ENCODE assay signal across 13 cellular contexts in genomic region chr1:8371372-8371991, GRCh38. TPM values are rescaled to one million over a fixed set of nuclear protein-coding genes. Genes with fewer than 3 reads are reported as not detected.
DNase-seq lines count a peak whose midpoint lies in the region; ATAC-seq lines count a peak whose summit lies in the region.
"Had no signal": no experiment of that assay in that cellular context is flagged by ENCODE, and none has a peak within 500 bp of the region (broad histone marks: within the 10 kb centered on the region; RNA-seq: fewer than 3 reads in every experiment).

No MANE protein-coding gene starts in this region.

- no peaks in the 10 kb centered on the region for H3K27me3 ChIP-seq in CD4-positive, CD25-positive, alpha-beta regulatory T cell (ENCODE audit: control insufficient read depth, insufficient read depth, low read length)
- no peaks in the 10 kb centered on the region for H3K27me3 ChIP-seq in iPS-20b (ENCODE audit: insufficient read depth, low read length)
- H3K27me3 ChIP-seq in skeletal muscle tissue (ENCODE audit: control insufficient read depth in 3 of 3, insufficient read depth in 3 of 3, low read length in 3 of 3) = no peaks in the 10 kb centered on the region
- H3K27me3 ChIP-seq: colonic mucosa, SJCRH30 had no signal

- peaks cover 45% of the 10 kb centered on the region for H3K36me3 ChIP-seq in CD4-positive, CD25-positive, alpha-beta regulatory T cell (ENCODE audit: control insufficient read depth, insufficient read depth, low read length)
- H3K36me3 ChIP-seq in iPS-20b (ENCODE audit: insufficient read depth, low read depth, low read length) (peaks cover 11% of the 10 kb centered on the region; the same call in 1 of the 2 replicates), skeletal muscle tissue (ENCODE audit: control insufficient read depth in 3 of 3, insufficient read depth in 3 of 3, low read length in 3 of 3) (peaks cover 0 to under 1% (median 0%) of the 10 kb centered on the region in 3 donors)
- H3K36me3 ChIP-seq: colonic mucosa had no signal

- H3K36me3 Mint-ChIP-seq in CD4-positive, CD25-positive, alpha-beta regulatory T cell = peaks cover 22% of the 10 kb centered on the region
- peaks cover 79% of the 10 kb centered on the region for H3K36me3 Mint-ChIP-seq in activated T-helper 17 cell treated with anti-CD3 and anti-CD28 coated beads, Interleukin-2, amount 50 U/mL, for 72 hours (ENCODE audit: low read depth)
- H3K36me3 Mint-ChIP-seq: activated CD8-positive, alpha-beta memory T cell treated with anti-CD3 and anti-CD28 coated beads, Interleukin-2, amount 10 ng/mL, durations not matched to agents 7 days and 5 days had no signal

- DNase-seq in CD4-positive, CD25-positive, alpha-beta regulatory T cell = no peak
- no peak for DNase-seq in activated CD8-positive, alpha-beta memory T cell treated with anti-CD3 and anti-CD28 coated beads for 24 hours
- DNase-seq in GDM1 (lab: John Stamatoyannopoulos, UW) = no peak
- DNase-seq: activated CD8-positive, alpha-beta memory T cell treated with anti-CD3 and anti-CD28 coated beads, Interleukin-2, amount 10 ng/mL, durations not matched to agents 7 days and 5 days; colonic mucosa; stimulated activated naive CD4-positive, alpha-beta T cell treated with Interleukin-2 at 50 U/mL for 16 hours had no signal

- peaks cover 17 to 77% (median 50%) of the 10 kb centered on the region in 4 donors for H3K4me1 Mint-ChIP-seq in CD4-positive, CD25-positive, alpha-beta regulatory T cell
- peaks cover 40% of the 10 kb centered on the region for H3K4me1 Mint-ChIP-seq in activated T-helper 17 cell treated with anti-CD3 and anti-CD28 coated beads, Interleukin-2, amount 50 U/mL, for 72 hours

- H3K27me3 Mint-ChIP-seq in CD4-positive, CD25-positive, alpha-beta regulatory T cell = no peaks in the 10 kb centered on the region
- no peaks in the 10 kb centered on the region for H3K27me3 Mint-ChIP-seq in activated T-helper 17 cell treated with anti-CD3 and anti-CD28 coated beads, Interleukin-2, amount 50 U/mL, for 72 hours
- H3K27me3 Mint-ChIP-seq: activated CD8-positive, alpha-beta memory T cell treated with anti-CD3 and anti-CD28 coated beads, Interleukin-2, amount 10 ng/mL, durations not matched to agents 7 days and 5 days had no signal

- no peak for ATAC-seq in CD4-positive, CD25-positive, alpha-beta regulatory T cell (ENCODE audit: low read depth in 2 of 2)
- no peak for ATAC-seq in activated T-helper 17 cell treated with anti-CD3 and anti-CD28 coated beads, Interleukin-2, amount 50 U/mL, for 72 hours (replicated peaks)
- no peak for ATAC-seq in HG02840 (IDR thresholded peaks at IDR 0.05; ENCODE audit: low FRiP score, unreplicated experiment)
- ATAC-seq in activated CD4-positive, CD25-positive, alpha-beta regulatory T cell treated with anti-CD3 and anti-CD28 coated beads, Interleukin-2, amount 50 U/mL, for 24 hours = no peak
- ATAC-seq: activated CD8-positive, alpha-beta memory T cell treated with anti-CD3 and anti-CD28 coated beads, Interleukin-2, amount 10 ng/mL, durations not matched to agents 7 days and 5 days had no signal

- peaks cover 16% of the 10 kb centered on the region for H3K4me1 ChIP-seq in CD4-positive, CD25-positive, alpha-beta regulatory T cell (ENCODE audit: control insufficient read depth, insufficient read depth, low read length, poor library complexity, severe bottlenecking)
- peaks cover 49% of the 10 kb centered on the region for H3K4me1 ChIP-seq in iPS-20b (ENCODE audit: insufficient read depth, low read length)
- peaks cover 78 to 82% (median 81%) of the 10 kb centered on the region in 3 donors for H3K4me1 ChIP-seq in skeletal muscle tissue (ENCODE audit: control insufficient read depth in 3 of 3, insufficient read depth in 3 of 3, low read length in 3 of 3)
- H3K4me1 ChIP-seq: colonic mucosa had no signal

- H3K27ac ChIP-seq in CD4-positive, CD25-positive, alpha-beta regulatory T cell (ENCODE audit: insufficient read depth, low read length, poor library complexity, severe bottlenecking) = no peak overlapping the region
- H3K27ac ChIP-seq in iPS-20b (ENCODE audit: low read length) = peak overlapping the region; percentile 16
- peak overlapping the region; percentile 83 for H3K27ac ChIP-seq in skeletal muscle tissue (ENCODE audit: low read depth, low read length)
- H3K27ac ChIP-seq: colonic mucosa had no signal

- H3K9me3 Mint-ChIP-seq in CD4-positive, CD25-positive, alpha-beta regulatory T cell = no peaks in the 10 kb centered on the region
- H3K9me3 Mint-ChIP-seq in activated T-helper 17 cell treated with anti-CD3 and anti-CD28 coated beads, Interleukin-2, amount 50 U/mL, for 72 hours = no peaks in the 10 kb centered on the region

- peak overlapping the region; percentile 32 to 83 (median 47) for H3K27ac Mint-ChIP-seq in CD4-positive, CD25-positive, alpha-beta regulatory T cell
- H3K27ac Mint-ChIP-seq in activated T-helper 17 cell treated with anti-CD3 and anti-CD28 coated beads, Interleukin-2, amount 50 U/mL, for 72 hours = peak overlapping the region; percentile 66
- H3K27ac Mint-ChIP-seq: activated CD8-positive, alpha-beta memory T cell treated with anti-CD3 and anti-CD28 coated beads, Interleukin-2, amount 10 ng/mL, durations not matched to agents 7 days and 5 days had no signal

- H3K9me3 ChIP-seq in CD4-positive, CD25-positive, alpha-beta regulatory T cell (ENCODE audit: control insufficient read depth in 2 of 2, low read length in 2 of 2) = no peaks in the 10 kb centered on the region
- no peaks in the 10 kb centered on the region for H3K9me3 ChIP-seq in iPS-20b (ENCODE audit: insufficient read depth, low read depth, low read length)
- no peaks in the 10 kb centered on the region for H3K9me3 ChIP-seq in skeletal muscle tissue (ENCODE audit: control insufficient read depth in 3 of 3, low read length in 3 of 3)
- H3K9me3 ChIP-seq: colonic mucosa, SJCRH30 had no signal

- peak overlapping the region; percentile 50; the same call in 1 of the 2 replicates for H3K9ac ChIP-seq in iPS-20b (ENCODE audit: low read depth, low read length)
- H3K9ac ChIP-seq in skeletal muscle tissue (ENCODE audit: low read depth in 1 of 3, low read length in 3 of 3) = peak overlapping the region; percentile 66 to 88 (median 81)

- H3K4me3 Mint-ChIP-seq in CD4-positive, CD25-positive, alpha-beta regulatory T cell = peak overlapping the region in 1 of 4 donors; percentile 21
- no peak overlapping the region for H3K4me3 Mint-ChIP-seq in activated T-helper 17 cell treated with anti-CD3 and anti-CD28 coated beads, Interleukin-2, amount 50 U/mL, for 72 hours
- H3K4me3 Mint-ChIP-seq: activated CD8-positive, alpha-beta memory T cell treated with anti-CD3 and anti-CD28 coated beads, Interleukin-2, amount 10 ng/mL, durations not matched to agents 7 days and 5 days had no signal

- no peak overlapping the region for H3K4me3 ChIP-seq in CD4-positive, CD25-positive, alpha-beta regulatory T cell (ENCODE audit: low read depth, low read length)
- H3K4me3 ChIP-seq in iPS-20b (ENCODE audit: low read length) (no peak overlapping the region), skeletal muscle tissue (ENCODE audit: low read length in 3 of 3) (peak overlapping the region; percentile 44 to 59 (median 45))
- H3K4me3 ChIP-seq: colonic mucosa, SJCRH30, skin epidermis had no signal

RNA-seq across cellular contexts. Expression of gene SLC45A1, which starts 53.6 kb away (rescaled TPM):
- 0.86 TPM for total RNA-seq in CD4-positive, CD25-positive, alpha-beta regulatory T cell
- polyA plus RNA-seq in CD4-positive, CD25-positive, alpha-beta regulatory T cell = 1 to 10 TPM in 1 of 4 donors, under 1 TPM in 3; 0.47 to 1.4 (median 0.58) TPM
- under 1 TPM; 0.15 to 0.42 TPM for total RNA-seq in activated T-helper 17 cell treated with anti-CD3 and anti-CD28 coated beads, Interleukin-2, amount 50 U/mL, for 72 hours
- total RNA-seq in skeletal muscle tissue = under 0.01 TPM

Comparison
In these comparisons a context has a peak if more than half of its experiments do, and no peak if none do; other contexts are left out.
1. H3K4me3 ChIP-seq: peak in skeletal muscle tissue (3 of 3); none in CD4-positive, CD25-positive, alpha-beta regulatory T cell (single experiment) and iPS-20b (single experiment).